Comparison of ENCODE assay signal across 1 cellular context in genomic region chr9:72038890-72039410, GRCh38.
TF ChIP-seq lines count a peak whose summit lies in the region.

No MANE protein-coding gene starts in this region.

TF ChIP-seq in HCT116, 20 proteins besides CTCF, POLR2A, EP300 and RAD21:
- TF ChIP-seq CBX3 (IDR thresholded peaks at IDR 0.05; ENCODE audit: low read depth), result 0 out of 2 replicates have a peak, but pooled peaks have one; percentile 58
- TF ChIP-seq EGR1 (IDR thresholded peaks at IDR 0.05; ENCODE audit: low read depth), result no peak
